ENCODE assay signal across 1 cellular context in the genomic region with DNA sequence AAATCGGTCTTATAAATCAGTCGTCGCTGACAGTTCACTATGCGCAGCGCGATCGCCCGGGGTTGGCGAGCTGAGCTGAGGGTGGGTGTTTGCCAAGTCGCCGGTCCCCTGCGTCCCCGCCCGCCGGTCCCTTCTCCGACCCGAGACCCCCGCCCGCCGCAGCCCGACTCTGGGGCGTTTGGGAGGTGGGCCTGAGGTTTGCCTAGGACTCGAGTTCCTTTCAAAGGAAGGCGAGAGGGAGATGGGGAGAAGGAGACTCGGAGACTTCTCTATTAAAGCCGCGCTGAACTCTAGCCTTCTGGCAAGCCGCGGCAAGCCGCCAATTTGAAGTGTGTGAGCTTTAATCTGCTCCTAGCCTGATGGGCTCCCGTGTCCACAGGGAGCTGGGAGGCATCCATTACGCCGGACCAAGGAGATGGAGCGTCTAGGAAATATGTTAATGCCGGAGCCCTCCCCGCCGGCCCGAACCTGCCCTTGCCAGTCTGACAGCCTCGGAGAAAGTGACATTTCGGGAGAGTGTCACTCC.
TF ChIP-seq lines count a peak whose summit lies in the region.

No MANE protein-coding gene starts in this region.

TF ChIP-seq in SK-N-SH, 30 proteins besides CTCF, POLR2A, EP300 and RAD21 (continued from another document):
- TF ChIP-seq, protein P1, sequence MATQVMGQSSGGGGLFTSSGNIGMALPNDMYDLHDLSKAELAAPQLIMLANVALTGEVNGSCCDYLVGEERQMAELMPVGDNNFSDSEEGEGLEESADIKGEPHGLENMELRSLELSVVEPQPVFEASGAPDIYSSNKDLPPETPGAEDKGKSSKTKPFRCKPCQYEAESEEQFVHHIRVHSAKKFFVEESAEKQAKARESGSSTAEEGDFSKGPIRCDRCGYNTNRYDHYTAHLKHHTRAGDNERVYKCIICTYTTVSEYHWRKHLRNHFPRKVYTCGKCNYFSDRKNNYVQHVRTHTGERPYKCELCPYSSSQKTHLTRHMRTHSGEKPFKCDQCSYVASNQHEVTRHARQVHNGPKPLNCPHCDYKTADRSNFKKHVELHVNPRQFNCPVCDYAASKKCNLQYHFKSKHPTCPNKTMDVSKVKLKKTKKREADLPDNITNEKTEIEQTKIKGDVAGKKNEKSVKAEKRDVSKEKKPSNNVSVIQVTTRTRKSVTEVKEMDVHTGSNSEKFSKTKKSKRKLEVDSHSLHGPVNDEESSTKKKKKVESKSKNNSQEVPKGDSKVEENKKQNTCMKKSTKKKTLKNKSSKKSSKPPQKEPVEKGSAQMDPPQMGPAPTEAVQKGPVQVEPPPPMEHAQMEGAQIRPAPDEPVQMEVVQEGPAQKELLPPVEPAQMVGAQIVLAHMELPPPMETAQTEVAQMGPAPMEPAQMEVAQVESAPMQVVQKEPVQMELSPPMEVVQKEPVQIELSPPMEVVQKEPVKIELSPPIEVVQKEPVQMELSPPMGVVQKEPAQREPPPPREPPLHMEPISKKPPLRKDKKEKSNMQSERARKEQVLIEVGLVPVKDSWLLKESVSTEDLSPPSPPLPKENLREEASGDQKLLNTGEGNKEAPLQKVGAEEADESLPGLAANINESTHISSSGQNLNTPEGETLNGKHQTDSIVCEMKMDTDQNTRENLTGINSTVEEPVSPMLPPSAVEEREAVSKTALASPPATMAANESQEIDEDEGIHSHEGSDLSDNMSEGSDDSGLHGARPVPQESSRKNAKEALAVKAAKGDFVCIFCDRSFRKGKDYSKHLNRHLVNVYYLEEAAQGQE (IDR thresholded peaks at IDR 0.05; ENCODE audit: low read depth, low read length) = no peak
